Comparison of ENCODE assay signal across 18 cellular contexts in the genomic region with DNA sequence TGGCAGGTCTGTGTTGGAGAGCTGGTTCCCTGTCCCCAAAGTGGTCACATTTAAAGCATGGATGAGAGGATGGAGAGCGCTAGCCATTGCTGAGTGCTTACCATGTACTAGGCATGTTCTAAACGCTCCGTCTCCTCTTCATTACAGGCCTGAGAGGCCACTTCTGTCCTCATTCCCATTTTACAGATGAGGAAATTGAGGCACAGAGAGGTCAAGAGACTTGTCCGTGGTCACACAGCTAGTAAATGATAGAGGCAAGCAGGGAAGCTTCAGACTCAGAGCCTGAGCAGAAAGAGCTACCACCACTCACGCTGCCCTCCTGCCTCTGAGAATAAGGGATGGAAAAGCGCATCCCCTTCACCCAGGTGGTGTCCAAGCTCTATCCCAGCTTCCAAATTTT. TPM values are rescaled to one million over a fixed set of nuclear protein-coding genes. Genes with fewer than 3 reads are reported as not detected.
A peak's percentile ranks its signal among the peaks of the same experiment; 100 is the strongest.
DNase-seq lines count a peak whose midpoint lies in the region; ATAC-seq, FAIRE-seq and TF ChIP-seq lines count a peak whose summit lies in the region.
"Had no signal": no experiment of that assay in that cellular context is flagged by ENCODE, and none has a peak within 500 bp of the region (broad histone marks: within the 10 kb centered on the region; RNA-seq: fewer than 3 reads in every experiment).

No MANE protein-coding gene starts in this region.

- H2BK15ac ChIP-seq in mesenchymal stem cell (ENCODE audit: low read depth, poor library complexity, severe bottlenecking) = no peak overlapping the region

- BruUV-seq in K562 (replicated peaks; lab: Mats Ljungman, UMichigan) = no TSS peak

- no peak overlapping the region for H3K14ac ChIP-seq in mesenchymal stem cell (ENCODE audit: low read length in 2 of 2)

- no peaks in the 10 kb centered on the region for H3K9me1 ChIP-seq in K562 (ENCODE audit: control insufficient read depth, insufficient read depth, low read length)

- TF ChIP-seq CTCF in HEK293 (tag by site-specific recombination; IDR thresholded peaks at IDR 0.05) (no peak), K562 (IDR thresholded peaks at IDR 0.05 in 2 of 3, conservative IDR thresholded peaks at IDR 0.05 in 1 of 3; ENCODE audit: insufficient read depth in 2 of 3, low read depth in 1 of 3, low read length in 3 of 3) (no peak), smooth muscle cell (IDR thresholded peaks at IDR 0.05; ENCODE audit: borderline replicate concordance, insufficient read depth, poor library complexity, severe bottlenecking) (no peak)

- no peak for TF ChIP-seq RAD21 in K562 (CRISPR knock-in tag; conservative IDR thresholded peaks at IDR 0.05 in 1 of 2, IDR thresholded peaks at IDR 0.05 in 1 of 2)

- H2AK5ac ChIP-seq in mesenchymal stem cell (ENCODE audit: low read length, severe bottlenecking) = peak overlapping the region; percentile 80

- intact Hi-C loops in K562 (cut with micrococcal nuclease) = loop anchor here (5.0 to 10.0 kb wide), 2 partner anchors 35 to 57 kb away; no protein-coding TSS in a partner anchor

- H3K4me1 ChIP-seq in HEK293 (ENCODE audit: control insufficient read depth, insufficient read depth, low read length) (peaks cover 15% of the 10 kb centered on the region), K562 (replicated peaks in 1 of 2; ENCODE audit: control insufficient read depth in 2 of 2, insufficient read depth in 2 of 2, low read length in 2 of 2) (peaks cover 13 to 26% of the 10 kb centered on the region in 2 experiments), mesenchymal stem cell (ENCODE audit: control insufficient read depth, insufficient read depth, low read depth, low read length) (peaks cover 33% of the 10 kb centered on the region), smooth muscle cell (ENCODE audit: low read depth) (peaks cover 34% of the 10 kb centered on the region)

- H3K36me3 ChIP-seq in HEK293 (ENCODE audit: control insufficient read depth in 2 of 2, insufficient read depth in 1 of 2, low read length in 2 of 2) (no peaks in the 10 kb centered on the region), K562 (ENCODE audit: control insufficient read depth, insufficient read depth, low read length) (no peaks in the 10 kb centered on the region; the same call in 2 of the 3 replicates), mesenchymal stem cell (ENCODE audit: control insufficient read depth in 1 of 2, insufficient read depth in 2 of 2, low read depth in 1 of 2, low read length in 2 of 2) (peaks cover 4 to 8% of the 10 kb centered on the region in 2 experiments), smooth muscle cell (ENCODE audit: low read depth) (no peaks in the 10 kb centered on the region)

- H4K91ac ChIP-seq in mesenchymal stem cell (ENCODE audit: low read length) = no peak overlapping the region

- DNase-seq in K562 (ENCODE audit: extremely low read depth in 1 of 4, low spot score in 3 of 4) (no peak), mesenchymal stem cell (no peak), smooth muscle cell (lab: John Stamatoyannopoulos, UW; ENCODE audit: unreplicated experiment) (no peak), NCI-H1694 (lab: John Stamatoyannopoulos, UW) (no peak), NOMO-1 treated with DMSO at 0.1 percent for 48 hours (lab: John Stamatoyannopoulos, UW; ENCODE audit: unreplicated experiment) (no peak)
- DNase-seq: AML-193; Caco-2; CD8-positive, alpha-beta memory T cell; H9 had no signal

- peak overlapping the region in 1 of 2 experiments; percentile 38 for H3K23ac ChIP-seq in mesenchymal stem cell (ENCODE audit: low read length in 2 of 2)

- H2AFZ ChIP-seq in K562 (ENCODE audit: low read depth, low read length) (no peak overlapping the region), mesenchymal stem cell (ENCODE audit: low read depth, low read length) (no peak overlapping the region), smooth muscle cell (ENCODE audit: low read depth) (no peak overlapping the region)
- H2AFZ ChIP-seq: GM23338 had no signal

- H3K27me3 ChIP-seq in K562 (ENCODE audit: control insufficient read depth in 2 of 2, insufficient read depth in 2 of 2, low read length in 2 of 2) (no peaks in the 10 kb centered on the region), mesenchymal stem cell (ENCODE audit: control insufficient read depth in 1 of 2, insufficient read depth in 1 of 2, low read length in 2 of 2) (no peaks in the 10 kb centered on the region), smooth muscle cell (ENCODE audit: low read depth) (no peaks in the 10 kb centered on the region)
- H3K27me3 ChIP-seq: BLaER1 had no signal

- H2BK5ac ChIP-seq in mesenchymal stem cell (ENCODE audit: low read depth, low read length, poor library complexity, severe bottlenecking) = no peak overlapping the region

- peak overlapping the region in 1 of 2 experiments; percentile 73 for H2BK12ac ChIP-seq in mesenchymal stem cell (ENCODE audit: low read length in 2 of 2)

- H3K9ac ChIP-seq in K562 (ENCODE audit: insufficient read depth in 1 of 2, low read depth in 2 of 2, low read length in 2 of 2) = no peak overlapping the region
- no peak overlapping the region for H3K9ac ChIP-seq in mesenchymal stem cell (ENCODE audit: low read length)
- no peak overlapping the region for H3K9ac ChIP-seq in smooth muscle cell (ENCODE audit: low read depth)
- H3K9ac ChIP-seq: BLaER1, KMS-11 had no signal

- H3K4me2 ChIP-seq in K562 (ENCODE audit: insufficient read depth, low read length) = no peak overlapping the region
- no peak overlapping the region for H3K4me2 ChIP-seq in mesenchymal stem cell (ENCODE audit: low read length, poor library complexity, severe bottlenecking)
- H3K4me2 ChIP-seq in smooth muscle cell = no peak overlapping the region
- H3K4me2 ChIP-seq: BLaER1, GM23338, KMS-11 had no signal

- in situ Hi-C loops in K562 (cut with MboI) = loop anchor here (5.0 kb wide), 1 partner anchor 260 kb away; no protein-coding TSS in a partner anchor

- TF ChIP-seq EP300 in K562 (IDR thresholded peaks at IDR 0.05; ENCODE audit: low read length) = no peak

- H4K20me1 ChIP-seq in K562 (replicated peaks; ENCODE audit: control insufficient read depth, insufficient read depth, low read length) = no peaks in the 10 kb centered on the region
- peaks cover 4% of the 10 kb centered on the region for H4K20me1 ChIP-seq in smooth muscle cell (ENCODE audit: low read depth)

- POLR2A ChIA-PET in HEK293 (lab: Yijun Ruan, JAX) = no interaction called here
- POLR2A ChIA-PET in K562 (lab: Yijun Ruan, JAX) = interaction anchor here (0.6 to 0.8 kb wide), 2 partner anchors 12 to 241 kb away, joined by 3 read pairs; a partner anchor contains a TSS

- peak overlapping the region in 1 of 2 experiments; percentile 80 for H3K18ac ChIP-seq in mesenchymal stem cell (ENCODE audit: low read depth in 1 of 2, low read length in 2 of 2)

- H3K4me3 ChIP-seq in HEK293 (ENCODE audit: low read depth, low read length) (no peak overlapping the region), K562 (no peak overlapping the region), mesenchymal stem cell (ENCODE audit: insufficient read depth in 1 of 2, low read depth in 1 of 2, low read length in 2 of 2) (no peak overlapping the region), smooth muscle cell (no peak overlapping the region)
- H3K4me3 ChIP-seq: A549, BLaER1, GM23338 had no signal

- CTCF ChIA-PET in HEK293 (lab: Yijun Ruan, JAX) (interaction anchor here (0.6 to 8.7 kb wide), 6 partner anchors 10 to 266 kb away, joined by 3 to 144 read pairs (median 6); no protein-coding TSS in a partner anchor), K562 (lab: Yijun Ruan, JAX; ENCODE audit: low intra/inter-chr PET ratio) (no interaction called here)

- H3K27ac ChIP-seq in HEK293 (ENCODE audit: extremely low read depth, low read depth, low read length) = no peak overlapping the region
- no peak overlapping the region for H3K27ac ChIP-seq in K562 (ENCODE audit: extremely low read depth, low read depth, low read length)
- peak overlapping the region; percentile 91 for H3K27ac ChIP-seq in mesenchymal stem cell (ENCODE audit: low read length, poor library complexity, severe bottlenecking)
- peak overlapping the region; percentile 87 for H3K27ac ChIP-seq in smooth muscle cell (ENCODE audit: low read depth)
- H3K27ac ChIP-seq: BLaER1, HL-60, KMS-11 had no signal

- peaks cover 10% of the 10 kb centered on the region; the same call in 2 of the 3 replicates for H3K79me2 ChIP-seq in K562 (ENCODE audit: control insufficient read depth, insufficient read depth, low read length)
- H3K79me2 ChIP-seq in smooth muscle cell (ENCODE audit: low read depth) = peaks cover 13% of the 10 kb centered on the region

- no peak for FAIRE-seq in K562 (lab: Jason Lieb, UNC)
- FAIRE-seq: A549, GM18507 had no signal

- peak overlapping the region in 1 of 2 experiments; percentile 66 for H3K4ac ChIP-seq in mesenchymal stem cell (ENCODE audit: low read depth in 1 of 2, low read length in 2 of 2)

- TF ChIP-seq POLR2A in K562 (conservative IDR thresholded peaks at IDR 0.05) = no peak

- H2BK120ac ChIP-seq in mesenchymal stem cell (ENCODE audit: low read depth, low read length) = no peak overlapping the region

- peaks cover 23% of the 10 kb centered on the region for H3K79me1 ChIP-seq in mesenchymal stem cell (replicated peaks; ENCODE audit: low read length, poor library complexity, severe bottlenecking)

- peaks cover 29% of the 10 kb centered on the region for H3F3A ChIP-seq in smooth muscle cell (ENCODE audit: low read depth)

- H3K9me3 ChIP-seq in HEK293 (ENCODE audit: control insufficient read depth, insufficient read depth, low read depth, low read length) (no peaks in the 10 kb centered on the region), K562 (replicated peaks; ENCODE audit: control insufficient read depth, insufficient read depth, low read depth, low read length) (no peaks in the 10 kb centered on the region), mesenchymal stem cell (ENCODE audit: control insufficient read depth, low read length) (no peaks in the 10 kb centered on the region), smooth muscle cell (replicated peaks; ENCODE audit: low read depth) (no peaks in the 10 kb centered on the region)
- H3K9me3 ChIP-seq: A549, BLaER1, Caco-2 had no signal

- whole genome bisulfite sequencing in K562 (ENCODE audit: insufficient coverage, low coverage, missing lambda C conversion rate) = 83% methylated on average over 5 of the region's 6 CpGs
- WGBS in mesenchymal stem cell = 100% methylated on average over 4 of the region's 6 CpGs
- over 99% methylated on average over 6 of the region's 6 CpGs for WGBS in smooth muscle cell (ENCODE audit: low lambda C conversion rate)

- ATAC-seq in K562 (no peak), HG03342 (IDR thresholded peaks at IDR 0.05; ENCODE audit: unreplicated experiment) (no peak), HG02884 (IDR thresholded peaks at IDR 0.05; ENCODE audit: unreplicated experiment) (no peak)
- ATAC-seq: A549, GM23338 had no signal

- no peak overlapping the region for H4K8ac ChIP-seq in mesenchymal stem cell (ENCODE audit: low read length)

RNA-seq across cellular contexts. Expression of gene WDR25, which starts 11.2 kb away (rescaled TPM):
- total RNA-seq in K562 (2011; cell fraction: chromatin; rRNA removed; ENCODE audit: low replicate concordance) = 10.4 and 15.9 TPM in 2 replicates
- total RNA-seq in K562 (2011; cell fraction: nucleolus; rRNA removed) = 11.0 and 11.7 TPM in 2 replicates
- total RNA-seq in K562 (2011; cell fraction: nucleoplasm; rRNA removed) = 8.4 and 11.8 TPM in 2 replicates
- total RNA-seq in K562 (2014; rRNA removed) (11.2 TPM in 2 replicates), K562 (2014; rRNA removed; fragmentation: Illumina TruSeq; extraction: Trizol) (4.1 and 4.2 TPM in 2 replicates), K562 (2015; rRNA removed; fragmentation: Illumina TruSeq; extraction: Trizol) (6.3 and 6.7 TPM in 2 replicates), K562 (2021) (8.0 and 8.4 TPM in 2 replicates), smooth muscle cell (8.8 and 9.8 TPM in 2 replicates)
- polyA plus RNA-seq in K562 (2011; rRNA removed) (6.3 and 7.0 TPM in 2 replicates), K562 (2014; fragmentation: Illumina TruSeq; extraction: Trizol) (7.6 and 7.7 TPM in 2 replicates), K562 (2014; fragmentation: Nextera tagmentation; extraction: Ambion mirVana) (1 to 10 TPM in 1 of 2 experiments, under 1 TPM in 1; 0.42 to 1.2 TPM), K562 (2014; rRNA removed) (7.8 and 8.9 TPM in 2 replicates), smooth muscle cell (15.8 and 15.9 TPM in 2 replicates)
- polyA plus RNA-seq in K562 (2011; cell fraction: cytosol; rRNA removed) = 8.2 and 14.0 TPM in 2 replicates
- polyA plus RNA-seq in K562 (2011; cell fraction: nucleus; rRNA removed) = 4.9 and 5.8 TPM in 2 replicates
- polyA plus RNA-seq in K562 (2012) = 5.4 and 13.7 TPM in 2 replicates
- 5.4 and 6.8 TPM in 2 replicates for polyA minus RNA-seq in K562 (2011; rRNA and poly(A)+ RNA removed)
- polyA minus RNA-seq in K562 (2011; cell fraction: cytosol; rRNA and poly(A)+ RNA removed) = 3.7 and 4.5 TPM in 2 replicates
- polyA minus RNA-seq in K562 (2011; cell fraction: nucleus; rRNA and poly(A)+ RNA removed) = 7.9 and 11.1 TPM in 2 replicates
- polyA plus RNA-seq in mesenchymal stem cell (2013, experiment 1 of 2) = 12.3 TPM
- 12.0 TPM for polyA plus RNA-seq in mesenchymal stem cell (2013, experiment 2 of 2)

Comparison
In these comparisons a context has a peak if more than half of its experiments do, and no peak if none do; other contexts are left out.
1. H3K27ac ChIP-seq: peak in mesenchymal stem cell (single experiment) and smooth muscle cell (single experiment); none in HEK293 (single experiment) and K562 (single experiment).